ENCODE assay signal across 11 cellular contexts in the genomic region with DNA sequence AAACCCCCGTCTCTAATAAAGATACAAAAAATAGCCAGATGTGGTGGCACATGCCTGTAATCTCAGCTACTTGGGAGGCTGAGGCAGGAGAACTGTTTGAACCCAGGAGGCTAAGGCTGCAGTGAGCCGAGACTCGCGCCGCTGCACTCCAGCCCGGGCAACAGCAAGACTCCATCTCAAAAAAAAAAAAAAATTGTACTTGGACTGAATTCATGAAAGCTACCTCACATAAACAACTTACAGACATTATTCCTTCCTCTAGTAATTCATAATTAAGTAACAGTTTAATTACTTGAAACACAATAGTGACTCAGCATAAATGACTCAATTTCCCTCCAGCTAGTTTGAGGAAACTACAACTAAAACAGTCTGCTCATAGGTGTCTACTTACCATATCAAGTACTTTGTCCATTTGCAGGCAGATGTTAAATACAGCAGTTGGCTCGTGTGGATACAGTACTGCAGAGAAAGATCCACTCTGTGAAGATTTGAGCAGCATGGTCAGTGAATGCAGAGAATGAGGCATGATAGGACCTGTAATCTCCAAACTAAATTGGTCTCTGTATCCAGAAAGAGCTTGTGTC. TPM values are rescaled to one million over a fixed set of nuclear protein-coding genes. Genes with fewer than 3 reads are reported as not detected.
DNase-seq lines count a peak whose midpoint lies in the region; ATAC-seq, FAIRE-seq and TF ChIP-seq lines count a peak whose summit lies in the region.
"Had no signal": no experiment of that assay in that cellular context is flagged by ENCODE, and none has a peak within 500 bp of the region (broad histone marks: within the 10 kb centered on the region; RNA-seq: fewer than 3 reads in every experiment).

No MANE protein-coding gene starts in this region.

- no peaks in the 10 kb centered on the region for H3K27me3 Mint-ChIP-seq in activated CD4-positive, alpha-beta T cell treated with anti-CD3 and anti-CD28 coated beads, Interleukin-2, amount 10 ng/mL, durations not matched to agents 24 days and 14 days
- no peaks in the 10 kb centered on the region for H3K27me3 Mint-ChIP-seq in osteocyte (ENCODE audit: unreplicated experiment)
- H3K27me3 Mint-ChIP-seq: naive B cell had no signal

- intact Hi-C loops in activated CD4-positive, alpha-beta T cell treated with anti-CD3 and anti-CD28 coated beads, Interleukin-2, amount 10 ng/mL, durations not matched to agents 24 days and 14 days (cut with micrococcal nuclease) = no loop called here

- peaks cover 39% of the 10 kb centered on the region for H3K36me3 Mint-ChIP-seq in activated CD4-positive, alpha-beta T cell treated with anti-CD3 and anti-CD28 coated beads, Interleukin-2, amount 10 ng/mL, durations not matched to agents 24 days and 14 days (ENCODE audit: low read depth)
- H3K36me3 Mint-ChIP-seq in osteocyte (ENCODE audit: unreplicated experiment) = peaks cover 23% of the 10 kb centered on the region

- ATAC-seq in GM19467 (IDR thresholded peaks at IDR 0.05; ENCODE audit: unreplicated experiment) = no peak
- no peak for ATAC-seq in HG02642 (IDR thresholded peaks at IDR 0.05; ENCODE audit: poor library complexity, unreplicated experiment)
- ATAC-seq in HG03135 (IDR thresholded peaks at IDR 0.05; ENCODE audit: unreplicated experiment) = no peak

- TF ChIP-seq CTCF in bronchial epithelial cell (IDR thresholded peaks at IDR 0.05; ENCODE audit: insufficient read depth, low read length, severe bottlenecking) (no peak), osteocyte (IDR thresholded peaks at IDR 0.05) (no peak)

- no peaks in the 10 kb centered on the region for H3K27me3 ChIP-seq in bronchial epithelial cell (ENCODE audit: control insufficient read depth, insufficient read depth, low read length)

- no peaks in the 10 kb centered on the region for H3K9me3 Mint-ChIP-seq in activated CD4-positive, alpha-beta T cell treated with anti-CD3 and anti-CD28 coated beads, Interleukin-2, amount 10 ng/mL, durations not matched to agents 24 days and 14 days
- no peaks in the 10 kb centered on the region for H3K9me3 Mint-ChIP-seq in osteocyte (ENCODE audit: unreplicated experiment)
- H3K9me3 Mint-ChIP-seq: naive B cell had no signal

- H3K4me1 Mint-ChIP-seq in activated CD4-positive, alpha-beta T cell treated with anti-CD3 and anti-CD28 coated beads, Interleukin-2, amount 10 ng/mL, durations not matched to agents 24 days and 14 days = peaks cover 6% of the 10 kb centered on the region
- no peaks in the 10 kb centered on the region for H3K4me1 Mint-ChIP-seq in osteocyte (ENCODE audit: unreplicated experiment)

- H3K36me3 ChIP-seq in bronchial epithelial cell (ENCODE audit: control insufficient read depth, insufficient read depth, low read length) = peaks cover 6% of the 10 kb centered on the region

- peak; percentile 28 for FAIRE-seq in bronchial epithelial cell (lab: Jason Lieb, UNC)

- H3K27ac Mint-ChIP-seq in activated CD4-positive, alpha-beta T cell treated with anti-CD3 and anti-CD28 coated beads, Interleukin-2, amount 10 ng/mL, durations not matched to agents 24 days and 14 days = peak overlapping the region; percentile 41
- H3K27ac Mint-ChIP-seq in osteocyte (ENCODE audit: unreplicated experiment) = peak overlapping the region; percentile 9

- DNase-seq in activated CD4-positive, alpha-beta T cell treated with anti-CD3 and anti-CD28 coated beads, Interleukin-2, amount 10 ng/mL, durations not matched to agents 24 days and 14 days = no peak
- DNase-seq in activated CD4-positive, alpha-beta T cell treated with anti-CD3 and anti-CD28 coated beads, Interleukin-2, amount 50 U/mL, for 1 hour = no peak
- DNase-seq in OCI-M1 (lab: John Stamatoyannopoulos, UW) (peak; percentile 36), bronchial epithelial cell (ENCODE audit: low read depth) (peak; percentile 89), osteocyte (ENCODE audit: extremely low spot score, unreplicated experiment) (no peak)
- DNase-seq: activated CD8-positive, alpha-beta memory T cell treated with anti-CD3 and anti-CD28 coated beads for 24 hours; naive B cell; NCI-H2081 treated with DMSO at 0.1 percent for 48 hours had no signal

- H3K4me3 ChIP-seq in bronchial epithelial cell (ENCODE audit: low read depth, low read length) = no peak overlapping the region

- no peak overlapping the region for H3K4me3 Mint-ChIP-seq in activated CD4-positive, alpha-beta T cell treated with anti-CD3 and anti-CD28 coated beads, Interleukin-2, amount 10 ng/mL, durations not matched to agents 24 days and 14 days
- H3K4me3 Mint-ChIP-seq in osteocyte (ENCODE audit: unreplicated experiment) = no peak overlapping the region
- H3K4me3 Mint-ChIP-seq: naive B cell had no signal

RNA-seq across cellular contexts. Expression of a gene that starts 9.4 kb away (rescaled TPM):
- 42.6 and 42.7 TPM in 2 replicates for total RNA-seq in activated CD4-positive, alpha-beta T cell treated with anti-CD3 and anti-CD28 coated beads, Interleukin-2, amount 10 ng/mL, durations not matched to agents 24 days and 14 days
- total RNA-seq in bronchial epithelial cell = 6.6 and 8.4 TPM in 2 replicates
- 18.6 and 19.0 TPM in 2 replicates for total RNA-seq in osteocyte

RNA-seq across cellular contexts. Expression of a gene that starts 36.2 kb away (rescaled TPM):
- total RNA-seq in activated CD4-positive, alpha-beta T cell treated with anti-CD3 and anti-CD28 coated beads, Interleukin-2, amount 10 ng/mL, durations not matched to agents 24 days and 14 days = 351 and 363 TPM in 2 replicates
- total RNA-seq in bronchial epithelial cell (105 and 125 TPM in 2 replicates), osteocyte (249 and 271 TPM in 2 replicates)

RNA-seq across cellular contexts. Expression of a gene that starts 37.1 kb away (rescaled TPM):
- 216 and 221 TPM in 2 replicates for total RNA-seq in activated CD4-positive, alpha-beta T cell treated with anti-CD3 and anti-CD28 coated beads, Interleukin-2, amount 10 ng/mL, durations not matched to agents 24 days and 14 days
- total RNA-seq in bronchial epithelial cell (68.2 and 103 TPM in 2 replicates), osteocyte (66.8 and 79.1 TPM in 2 replicates)

Comparison
In these comparisons a context has a peak if more than half of its experiments do, and no peak if none do; other contexts are left out.
1. DNase-seq: peak in OCI-M1 (single experiment) and bronchial epithelial cell (single experiment); none in activated CD4-positive, alpha-beta T cell treated with anti-CD3 and anti-CD28 coated beads, Interleukin-2, amount 10 ng/mL, durations not matched to agents 24 days and 14 days (single experiment), activated CD4-positive, alpha-beta T cell treated with anti-CD3 and anti-CD28 coated beads, Interleukin-2, amount 50 U/mL, for 1 hour (single experiment) and osteocyte (single experiment).